23 cellular contexts compared by ENCODE assay signal in genomic region chr5:8628521-8628920, GRCh38.
DNase-seq lines count a peak whose midpoint lies in the region; ATAC-seq and TF ChIP-seq lines count a peak whose summit lies in the region.
"Had no signal": no experiment of that assay in that cellular context is flagged by ENCODE, and none has a peak within 500 bp of the region (broad histone marks: within the 10 kb centered on the region; RNA-seq: fewer than 3 reads in every experiment).

No MANE protein-coding gene starts in this region.

- H3K4me3 ChIP-seq in sigmoid colon (no peak overlapping the region), WERI-Rb-1 (ENCODE audit: low read depth, low read length) (no peak overlapping the region)
- H3K4me3 ChIP-seq: ascending aorta; BLaER1 treated with 17β-estradiol and CSF1 and Interleukin-3, amounts not matched to agents 10 nM and 100 nM; prostate gland; SJCRH30 had no signal

- H3K27me3 ChIP-seq in sigmoid colon (no peaks in the 10 kb centered on the region), WERI-Rb-1 (ENCODE audit: insufficient read depth, low read depth, severe bottlenecking) (peaks cover 5% of the 10 kb centered on the region)
- H3K27me3 ChIP-seq: ascending aorta; BLaER1 treated with 17β-estradiol and CSF1 and Interleukin-3, amounts not matched to agents 10 nM and 100 nM; SJCRH30 had no signal

- TF ChIP-seq EP300 in sigmoid colon (IDR thresholded peaks at IDR 0.05): no peak

- no peak overlapping the region for H3K27ac ChIP-seq in sigmoid colon
- H3K27ac ChIP-seq in WERI-Rb-1: no peak overlapping the region
- H3K27ac ChIP-seq: ascending aorta; BLaER1 treated with 17β-estradiol and CSF1 and Interleukin-3, amounts not matched to agents 10 nM and 100 nM; prostate gland; SJCRH30 had no signal

- intact Hi-C loops in left colon (cut with DNase I, micrococcal nuclease) (no loop called here), sigmoid colon (cut with DNase I) (no loop called here)

- H3K9me3 ChIP-seq in sigmoid colon (no peaks in the 10 kb centered on the region), WERI-Rb-1 (ENCODE audit: severe bottlenecking) (no peaks in the 10 kb centered on the region)
- H3K9me3 ChIP-seq: ascending aorta, prostate gland, SJCRH30 had no signal

- TF ChIP-seq CTCF in sigmoid colon (IDR thresholded peaks at IDR 0.05): no peak
- no peak for TF ChIP-seq CTCF in WERI-Rb-1 (IDR thresholded peaks at IDR 0.05; ENCODE audit: low read depth, low read length)

- peak; percentile 81 for DNase-seq in DMS153 treated with DMSO at 0.1 percent for 48 hours (lab: John Stamatoyannopoulos, UW; ENCODE audit: unreplicated experiment)
- DNase-seq in NCI-H1436 (lab: John Stamatoyannopoulos, UW): peak; percentile 78
- peak; percentile 91 for DNase-seq in NCI-H345 (lab: John Stamatoyannopoulos, UW)
- peak; percentile 31 for DNase-seq in cerebellar cortex (ENCODE audit: low spot score)
- no peak for DNase-seq in left colon
- no peak for DNase-seq in sigmoid colon
- DNase-seq in activated CD8-positive, alpha-beta memory T cell treated with anti-CD3 and anti-CD28 coated beads for 24 hours: no peak
- no peak for DNase-seq in WERI-Rb-1
- DNase-seq: activated CD4-positive, alpha-beta T cell treated with anti-CD3 and anti-CD28 coated beads for 4 hours; erythroblast; GDM1; hippocampal formation; IMR-90; NCI-H2029 treated with DMSO at 0.1 percent for 48 hours; NK-92 treated with Interleukin-12 subunit alpha and Interleukin-12 subunit beta, amount 100 ng/mL, for 24 hours; SJCRH30; T-helper 1 cell had no signal

- no peaks in the 10 kb centered on the region for H3K4me1 ChIP-seq in sigmoid colon
- H3K4me1 ChIP-seq: ascending aorta, prostate gland, SJCRH30 had no signal

- H3K36me3 ChIP-seq in sigmoid colon (no peaks in the 10 kb centered on the region), WERI-Rb-1 (no peaks in the 10 kb centered on the region)
- H3K36me3 ChIP-seq: ascending aorta; BLaER1 treated with 17β-estradiol and CSF1 and Interleukin-3, amounts not matched to agents 10 nM and 100 nM; prostate gland; SJCRH30 had no signal

- 50 to 76% methylated on average over 5 of the region's 5 CpGs for WGBS in sigmoid colon, 2 donors

- no peak for ATAC-seq in left colon
- ATAC-seq: activated naive CD4-positive, alpha-beta T cell treated with anti-CD3 and anti-CD28 coated beads, Interleukin-2, amount 50 U/mL, for 72 hours; HCT116; stimulated activated effector memory CD8-positive, alpha-beta T cell treated with anti-CD3 and anti-CD28 coated beads, Interleukin-12 subunit alpha, Interleukin-12 subunit beta, amount 100 ng/mL, for 72 hours had no signal

- no peak for TF ChIP-seq POLR2A in sigmoid colon (IDR thresholded peaks at IDR 0.05)

Comparison
In these comparisons a context has a peak if more than half of its experiments do, and no peak if none do; other contexts are left out.
1. DNase-seq: peak in DMS153 treated with DMSO at 0.1 percent for 48 hours (single experiment), NCI-H1436 (single experiment), NCI-H345 (single experiment) and cerebellar cortex (single experiment); none in left colon (0 of 2), sigmoid colon (single experiment), activated CD8-positive, alpha-beta memory T cell treated with anti-CD3 and anti-CD28 coated beads for 24 hours (single experiment) and WERI-Rb-1 (single experiment).